ENCODE assay signal across 23 cellular contexts in the genomic region with DNA sequence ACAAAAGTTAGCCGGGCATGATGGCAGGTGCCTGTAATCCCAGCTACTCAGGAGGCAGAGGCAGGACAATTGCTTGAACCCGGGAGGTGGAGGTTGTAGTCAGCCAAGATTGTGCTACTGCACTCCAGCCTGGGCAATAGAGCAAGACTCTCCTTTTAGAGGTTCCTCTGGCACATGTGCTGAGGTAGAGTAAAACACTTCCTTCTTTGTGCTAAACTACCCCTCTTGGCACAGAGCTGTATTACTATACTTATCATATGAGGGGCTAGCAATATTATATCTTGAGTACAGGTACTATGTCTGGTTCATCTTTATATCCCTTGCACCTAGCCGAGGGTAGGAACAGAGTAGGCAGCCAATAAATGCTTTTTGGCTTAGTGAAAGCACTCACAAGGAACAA. TPM values are rescaled to one million over a fixed set of nuclear protein-coding genes. Genes with fewer than 3 reads are reported as not detected.
DNase-seq lines count a peak whose midpoint lies in the region; ATAC-seq and TF ChIP-seq lines count a peak whose summit lies in the region.
"Had no signal": no experiment of that assay in that cellular context is flagged by ENCODE, and none has a peak within 500 bp of the region (broad histone marks: within the 10 kb centered on the region; RNA-seq: fewer than 3 reads in every experiment).

No MANE protein-coding gene starts in this region.

- TF ChIP-seq CTCF in upper lobe of right lung (IDR thresholded peaks at IDR 0.05), result no peak

- H3K27me3 Mint-ChIP-seq in activated CD4-positive, alpha-beta T cell treated with anti-CD3 and anti-CD28 coated beads, Interleukin-2, amount 10 ng/mL, durations not matched to agents 7 days and 5 days, result no peaks in the 10 kb centered on the region
- H3K27me3 Mint-ChIP-seq in CD4-positive, alpha-beta memory T cell, result no peaks in the 10 kb centered on the region

- ATAC-seq in upper lobe of right lung, result peak; percentile 52

- intact Hi-C loops in CD4-positive, alpha-beta memory T cell (cut with micrococcal nuclease), result no loop called here
- intact Hi-C loops in upper lobe of right lung (cut with DNase I), result no loop called here

- peaks cover 23% of the 10 kb centered on the region for H3K9me3 Mint-ChIP-seq in activated CD4-positive, alpha-beta T cell treated with anti-CD3 and anti-CD28 coated beads, Interleukin-2, amount 10 ng/mL, durations not matched to agents 7 days and 5 days
- H3K9me3 Mint-ChIP-seq in CD4-positive, alpha-beta memory T cell, result peaks cover 0 to 24% (median 10%) of the 10 kb centered on the region in 8 donors

- peaks cover 28% of the 10 kb centered on the region for H3K4me1 ChIP-seq in CD4-positive, alpha-beta memory T cell (ENCODE audit: insufficient read depth, low read length)
- no peaks in the 10 kb centered on the region for H3K4me1 ChIP-seq in upper lobe of right lung
- H3K4me1 ChIP-seq: SJCRH30 had no signal

- no peak overlapping the region for H3K4me3 Mint-ChIP-seq in activated CD4-positive, alpha-beta T cell treated with anti-CD3 and anti-CD28 coated beads, Interleukin-2, amount 10 ng/mL, durations not matched to agents 7 days and 5 days
- H3K4me3 Mint-ChIP-seq in CD4-positive, alpha-beta memory T cell, result no peak overlapping the region
- H3K4me3 Mint-ChIP-seq: CD8-positive, alpha-beta memory T cell; H9 had no signal

- peak overlapping the region; percentile 76 for H3K27ac Mint-ChIP-seq in activated CD4-positive, alpha-beta T cell treated with anti-CD3 and anti-CD28 coated beads, Interleukin-2, amount 10 ng/mL, durations not matched to agents 7 days and 5 days
- peak overlapping the region in 4 of 7 donors; percentile 51 to 66 (median 57) for H3K27ac Mint-ChIP-seq in CD4-positive, alpha-beta memory T cell
- H3K27ac Mint-ChIP-seq: H9 had no signal

- no peak for DNase-seq in activated CD4-positive, alpha-beta T cell treated with anti-CD3 and anti-CD28 coated beads, Interleukin-2, amount 10 ng/mL, durations not matched to agents 7 days and 5 days
- DNase-seq in activated CD4-positive, alpha-beta T cell treated with anti-CD3 and anti-CD28 coated beads, Interleukin-2, amount 50 U/mL, for 48 hours, result no peak
- no peak for DNase-seq in CD4-positive, alpha-beta memory T cell
- peak; percentile 12 for DNase-seq in MV-4-11 (lab: John Stamatoyannopoulos, UW)
- no peak for DNase-seq in upper lobe of right lung
- no peak for DNase-seq in dermis blood vessel endothelial cell
- DNase-seq in HCEC 1CT, result no peak
- DNase-seq: BE2C; Calu3; CD8-positive, alpha-beta memory T cell; DMS153; GDM1; GM23248; H9; KG1; NCI-H1417; NCI-H1694 treated with DMSO at 0.1 percent for 48 hours; NCI-H446; NCI-H526; SJCRH30; T-helper 1 cell had no signal

- POLR2A ChIA-PET in activated CD4-positive, alpha-beta T cell treated with anti-CD3 and anti-CD28 coated beads, Interleukin-2, amount 10 ng/mL, durations not matched to agents 7 days and 5 days (lab: Charles Lee), result no interaction called here
- POLR2A ChIA-PET in CD4-positive, alpha-beta memory T cell (lab: Charles Lee; ENCODE audit: partially characterized antibody), result interaction anchor here (2.1 kb wide), 1 partner anchor 17 kb away, joined by 9 read pairs; no protein-coding TSS in a partner anchor

- H3K9me3 ChIP-seq in CD4-positive, alpha-beta memory T cell (ENCODE audit: control insufficient read depth in 1 of 2, low read length in 2 of 2), result peaks cover 0 to 6% of the 10 kb centered on the region in 2 donors
- H3K9me3 ChIP-seq in upper lobe of right lung, result no peaks in the 10 kb centered on the region
- H3K9me3 ChIP-seq: BE2C had no signal

- no peaks in the 10 kb centered on the region for H3K36me3 ChIP-seq in CD4-positive, alpha-beta memory T cell (ENCODE audit: insufficient read depth, low read length)
- H3K36me3 ChIP-seq in upper lobe of right lung, result no peaks in the 10 kb centered on the region

- CTCF ChIA-PET in activated CD4-positive, alpha-beta T cell treated with anti-CD3 and anti-CD28 coated beads, Interleukin-2, amount 10 ng/mL, durations not matched to agents 7 days and 5 days (lab: Charles Lee), result no interaction called here
- CTCF ChIA-PET in CD4-positive, alpha-beta memory T cell (lab: Charles Lee; ENCODE audit: partially characterized antibody), result interaction anchor here (1.0 to 2.5 kb wide), 2 partner anchors 17 to 70 kb away, joined by 4 to 9 read pairs; no protein-coding TSS in a partner anchor

- no peaks in the 10 kb centered on the region for H3K27me3 ChIP-seq in CD4-positive, alpha-beta memory T cell (ENCODE audit: insufficient read depth, low read length)
- H3K27me3 ChIP-seq in upper lobe of right lung, result no peaks in the 10 kb centered on the region
- H3K27me3 ChIP-seq: BE2C, SJCRH30 had no signal

- no peak overlapping the region for H3K27ac ChIP-seq in CD4-positive, alpha-beta memory T cell (ENCODE audit: low read depth, low read length)
- H3K27ac ChIP-seq in upper lobe of right lung, result no peak overlapping the region
- H3K27ac ChIP-seq: GM23248, HL-60, RWPE1, SJCRH30 had no signal

- no peak overlapping the region for H3K4me3 ChIP-seq in CD4-positive, alpha-beta memory T cell (ENCODE audit: low read length in 2 of 2)
- no peak overlapping the region for H3K4me3 ChIP-seq in upper lobe of right lung
- H3K4me3 ChIP-seq: GM23248, SJCRH30 had no signal

- H3K36me3 Mint-ChIP-seq in activated CD4-positive, alpha-beta T cell treated with anti-CD3 and anti-CD28 coated beads, Interleukin-2, amount 10 ng/mL, durations not matched to agents 7 days and 5 days (ENCODE audit: low read depth), result peaks cover 63% of the 10 kb centered on the region
- H3K36me3 Mint-ChIP-seq in CD4-positive, alpha-beta memory T cell, result peaks cover 27 to 39% of the 10 kb centered on the region in 2 donors

- peaks cover 51% of the 10 kb centered on the region for H3K4me1 Mint-ChIP-seq in activated CD4-positive, alpha-beta T cell treated with anti-CD3 and anti-CD28 coated beads, Interleukin-2, amount 10 ng/mL, durations not matched to agents 7 days and 5 days
- peaks cover 28 to 45% (median 35%) of the 10 kb centered on the region in 4 donors for H3K4me1 Mint-ChIP-seq in CD4-positive, alpha-beta memory T cell

RNA-seq across cellular contexts. Expression of gene SAMHD1, which starts 40.2 kb away (rescaled TPM):
- total RNA-seq in activated CD4-positive, alpha-beta T cell treated with anti-CD3 and anti-CD28 coated beads, Interleukin-2, amount 10 ng/mL, durations not matched to agents 7 days and 5 days, result 100 to 1,000 TPM; 396 to 408 TPM
- 100 to 1,000 TPM; 216 to 223 TPM for total RNA-seq in CD4-positive, alpha-beta memory T cell
- 100 to 1,000 TPM; 291 to 332 TPM for polyA plus RNA-seq in CD4-positive, alpha-beta memory T cell
- total RNA-seq in upper lobe of right lung (177 TPM), dermis blood vessel endothelial cell (54.5 and 57.6 TPM in 2 replicates)
